ENCODE assay signal across 1 cellular context in genomic region chr5:90440644-90441043, GRCh38.
TF ChIP-seq lines count a peak whose summit lies in the region.

No MANE protein-coding gene starts in this region.

TF ChIP-seq in HepG2, 621 proteins besides CTCF, POLR2A, EP300 and RAD21:
- TF ChIP-seq CEBPG (CRISPR knock-in tag; IDR thresholded peaks at IDR 0.05), result no peak
